In the genomic region with DNA sequence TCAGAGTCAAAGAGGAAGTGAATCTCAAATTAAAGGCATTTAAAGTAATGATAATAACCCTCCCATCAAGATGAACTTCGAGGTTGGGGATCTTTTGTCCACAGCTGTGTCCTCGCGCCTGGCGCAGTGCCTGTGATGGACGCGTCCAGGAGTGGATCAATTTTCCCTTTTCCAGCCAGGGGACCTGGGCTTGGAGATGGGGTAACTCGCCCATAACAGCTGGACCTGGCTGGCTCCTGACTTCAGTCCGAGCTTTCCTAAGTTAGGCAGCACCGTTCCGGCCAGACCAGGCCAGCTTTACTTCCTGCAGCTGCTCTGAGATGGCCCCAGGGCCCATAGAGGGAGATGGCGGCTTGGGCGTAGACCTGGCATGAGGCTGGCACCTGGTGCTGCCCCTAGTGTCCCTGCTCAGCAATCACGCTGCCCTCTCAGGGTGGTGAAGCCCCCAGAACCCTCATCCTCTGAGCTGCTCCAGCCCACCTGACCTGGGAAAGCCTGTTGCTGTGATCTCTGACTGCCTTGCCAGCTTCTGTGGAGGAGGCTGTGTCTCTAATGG, we compare ENCODE assay signal across 22 cellular contexts. TPM values are rescaled to one million over a fixed set of nuclear protein-coding genes. Genes with fewer than 3 reads are reported as not detected.
"Had no signal": no experiment of that assay in that cellular context is flagged by ENCODE, and none has a peak within 500 bp of the region (broad histone marks: within the 10 kb centered on the region; RNA-seq: fewer than 3 reads in every experiment).

No MANE protein-coding gene starts in this region.

- H3K4me1 ChIP-seq: adrenal gland, breast epithelium, sigmoid colon had no signal

- H3K27me3 ChIP-seq: adrenal gland had no signal

- H3K4me1 Mint-ChIP-seq: activated CD4-positive, alpha-beta T cell treated with anti-CD3 and anti-CD28 coated beads for 36 hours; stimulated activated effector memory CD8-positive, alpha-beta T cell treated with anti-CD3 and anti-CD28 coated beads, Interleukin-12 subunit alpha, Interleukin-12 subunit beta, amount 100 ng/mL, for 72 hours had no signal

- H3K36me3 ChIP-seq: adrenal gland, breast epithelium, sigmoid colon, stomach had no signal

- H3K27ac Mint-ChIP-seq: activated CD4-positive, alpha-beta T cell treated with anti-CD3 and anti-CD28 coated beads for 36 hours; activated naive CD4-positive, alpha-beta T cell treated with anti-CD3 and anti-CD28 coated beads, Interleukin-2, amount 50 U/mL, for 72 hours; natural killer cell treated with Interleukin-12 subunit alpha and Interleukin-12 subunit beta and Interleukin-15 and Interleukin-18, amount 100 ng/mL, for 72 hours; stimulated activated effector memory CD8-positive, alpha-beta T cell treated with anti-CD3 and anti-CD28 coated beads, Interleukin-12 subunit alpha, Interleukin-12 subunit beta, amount 100 ng/mL, for 72 hours; type B pancreatic cell; WTC11 had no signal

- H3K27ac ChIP-seq: adrenal gland, breast epithelium, coronary artery, sigmoid colon, stomach had no signal

- FAIRE-seq: astrocyte, endometrium, islet of Langerhans had no signal

- H3K4me3 ChIP-seq: adrenal gland, breast epithelium, coronary artery, lung, sigmoid colon, stomach had no signal

- ATAC-seq: activated CD4-positive, alpha-beta T cell treated with anti-CD3 and anti-CD28 coated beads for 36 hours; activated naive CD4-positive, alpha-beta T cell treated with anti-CD3 and anti-CD28 coated beads, Interleukin-2, amount 50 U/mL, for 72 hours; left lobe of liver; natural killer cell treated with Interleukin-12 subunit alpha and Interleukin-12 subunit beta and Interleukin-15 and Interleukin-18, amount 100 ng/mL, for 72 hours; stimulated activated effector memory CD8-positive, alpha-beta T cell treated with anti-CD3 and anti-CD28 coated beads, Interleukin-12 subunit alpha, Interleukin-12 subunit beta, amount 100 ng/mL, for 72 hours; WTC11 had no signal

- H3K9me3 ChIP-seq: sigmoid colon had no signal

- H3K36me3 Mint-ChIP-seq: stimulated activated effector memory CD8-positive, alpha-beta T cell treated with anti-CD3 and anti-CD28 coated beads, Interleukin-12 subunit alpha, Interleukin-12 subunit beta, amount 100 ng/mL, for 72 hours; type B pancreatic cell; WTC11 had no signal

- H3K4me3 Mint-ChIP-seq: activated CD4-positive, alpha-beta T cell treated with anti-CD3 and anti-CD28 coated beads for 36 hours; natural killer cell treated with Interleukin-12 subunit alpha and Interleukin-12 subunit beta and Interleukin-15 and Interleukin-18, amount 100 ng/mL, for 72 hours; stimulated activated effector memory CD8-positive, alpha-beta T cell treated with anti-CD3 and anti-CD28 coated beads, Interleukin-12 subunit alpha, Interleukin-12 subunit beta, amount 100 ng/mL, for 72 hours; type B pancreatic cell; WTC11 had no signal

- DNase-seq: activated CD4-positive, alpha-beta T cell treated with anti-CD3 and anti-CD28 coated beads for 36 hours; activated CD4-positive, alpha-beta T cell treated with anti-CD3 and anti-CD28 coated beads, Interleukin-2, amount 50 U/mL, for 48 hours; activated gamma-delta T cell treated with Interleukin-2 at 50 U/mL for 16 hours; adrenal gland; erythroblast; foreskin melanocyte; hippocampal formation; sigmoid colon; stimulated activated CD4-positive, alpha-beta T cell treated with anti-CD3 and anti-CD28 coated beads, Interleukin-4, amount 100 ng/mL, for 24 hours; stomach had no signal

RNA-seq across cellular contexts. Expression of a gene that starts 23.9 kb away (rescaled TPM):
- total RNA-seq: activated CD4-positive, alpha-beta T cell treated with anti-CD3 and anti-CD28 coated beads for 36 hours; natural killer cell treated with Interleukin-12 subunit alpha and Interleukin-12 subunit beta and Interleukin-15 and Interleukin-18, amount 100 ng/mL, for 72 hours had no signal
